In genomic region chr4:116005037-116005805, GRCh38 we compare ENCODE assay signal across 2 cellular contexts.
TF ChIP-seq lines count a peak whose summit lies in the region.

No MANE protein-coding gene starts in this region.

TF ChIP-seq in WTC11, 78 proteins besides CTCF, POLR2A, EP300 and RAD21 (continued from another document):
- TF ChIP-seq ZSCAN18 (CRISPR knock-in tag; IDR thresholded peaks at IDR 0.05) (no peak), SMAD3 (CRISPR knock-in tag; IDR thresholded peaks at IDR 0.05; ENCODE audit: borderline replicate concordance) (no peak), USF2 (CRISPR knock-in tag; IDR thresholded peaks at IDR 0.05) (no peak), GTF2I (CRISPR knock-in tag; conservative IDR thresholded peaks at IDR 0.05) (no peak), ZNF263 (CRISPR knock-in tag; IDR thresholded peaks at IDR 0.05; ENCODE audit: low read depth) (no peak), NR3C1 (CRISPR knock-in tag; conservative IDR thresholded peaks at IDR 0.05; ENCODE audit: low read depth) (no peak), ZNF671 (CRISPR knock-in tag; IDR thresholded peaks at IDR 0.05) (no peak), PRRX2 (CRISPR knock-in tag; IDR thresholded peaks at IDR 0.05) (no peak), E2F5 (CRISPR knock-in tag; IDR thresholded peaks at IDR 0.05) (no peak)
TF ChIP-seq in WTC11: peak in this region for 0.

TF ChIP-seq in GM23338, 12 proteins besides CTCF, POLR2A, EP300 and RAD21 (continued from another document):
- no peak for TF ChIP-seq REST (IDR thresholded peaks at IDR 0.05; ENCODE audit: unreplicated experiment)
- no peak for TF ChIP-seq POLR2AphosphoS5 (IDR thresholded peaks at IDR 0.05; ENCODE audit: low read depth)
- no peak for TF ChIP-seq NANOG (IDR thresholded peaks at IDR 0.05; ENCODE audit: borderline replicate concordance)
- TF ChIP-seq EZH2phosphoT487 (IDR thresholded peaks at IDR 0.05; ENCODE audit: unreplicated experiment), result no peak
- no peak for TF ChIP-seq EZH2 (IDR thresholded peaks at IDR 0.05; ENCODE audit: low read depth, unreplicated experiment)
- TF ChIP-seq ZNF114 (CRISPR knock-in tag; IDR thresholded peaks at IDR 0.05), result no peak
- TF ChIP-seq ZNF462 (CRISPR knock-in tag; IDR thresholded peaks at IDR 0.05), result no peak
TF ChIP-seq in GM23338: peak in this region for 0.
